Comparison of ENCODE assay signal across 30 cellular contexts in genomic region chr1:105100102-105100501, GRCh38.
DNase-seq lines count a peak whose midpoint lies in the region; ATAC-seq lines count a peak whose summit lies in the region.
"Had no signal": no experiment of that assay in that cellular context is flagged by ENCODE, and none has a peak within 500 bp of the region (broad histone marks: within the 10 kb centered on the region; RNA-seq: fewer than 3 reads in every experiment).

No MANE protein-coding gene starts in this region.

- ATAC-seq in GM19035 (IDR thresholded peaks at IDR 0.05; ENCODE audit: unreplicated experiment) = no peak
- ATAC-seq in GM18909 (IDR thresholded peaks at IDR 0.05; ENCODE audit: poor library complexity, unreplicated experiment) = no peak
- ATAC-seq: A549; activated CD8-positive, alpha-beta T cell treated with anti-CD3 and anti-CD28 coated beads, Interleukin-2, amount 10 ng/mL, durations not matched to agents 7 days and 5 days; left colon; natural killer cell treated with Interleukin-12 subunit alpha and Interleukin-12 subunit beta and Interleukin-15 and Interleukin-18, amount 100 ng/mL, for 72 hours; Panc1; psoas muscle; stimulated activated naive CD8-positive, alpha-beta T cell treated with anti-CD3 and anti-CD28 coated beads, Interleukin-15, amount 100 ng/mL, for 72 hours had no signal

- DNase-seq in NCI-H2171 treated with DMSO at 0.1 percent for 48 hours (lab: John Stamatoyannopoulos, UW) (peak; percentile 56), NCI-H2171 (lab: John Stamatoyannopoulos, UW) (no peak), NCI-H2196 treated with DMSO at 0.1 percent for 48 hours (lab: John Stamatoyannopoulos, UW; ENCODE audit: unreplicated experiment) (peak; percentile 66), NCI-H82 (lab: John Stamatoyannopoulos, UW) (peak; percentile 71), activated gamma-delta T cell (lab: John Stamatoyannopoulos, UW) (no peak), T-helper 9 cell (no peak)
- DNase-seq: activated CD4-positive, alpha-beta T cell treated with anti-CD3 and anti-CD28 coated beads for 4 hours; activated CD8-positive, alpha-beta T cell treated with anti-CD3 and anti-CD28 coated beads, Interleukin-2, amount 10 ng/mL, durations not matched to agents 7 days and 5 days; activated naive CD4-positive, alpha-beta T cell treated with anti-CD3 and anti-CD28 coated beads, Interleukin-2, amount 10 ng/mL, durations not matched to agents 7 days and 5 days; adrenal gland; CD4-positive, alpha-beta T cell; central memory CD4-positive, alpha-beta T cell; DMS 273 treated with DMSO at 0.1 percent for 48 hours; erythroblast; KG1; left colon; MG63; NCI-H1436 treated with DMSO at 0.1 percent for 48 hours; NCI-H2227 treated with DMSO at 0.1 percent for 48 hours; psoas muscle; Right ventricle myocardium superior; sigmoid colon; stimulated activated CD4-positive, alpha-beta T cell treated with anti-CD3 and anti-CD28 coated beads, Interleukin-12 subunit alpha, Interleukin-12 subunit beta, amount 100 ng/mL, for 4 hours; stimulated activated CD4-positive, alpha-beta T cell treated with anti-CD3 and anti-CD28 coated beads, Interleukin-2, amount 100 ng/mL, for 48 hours; stimulated activated naive CD8-positive, alpha-beta T cell treated with anti-CD3 and anti-CD28 coated beads, Interleukin-15, amount 100 ng/mL, for 72 hours had no signal

Comparison
In these comparisons a context has a peak if more than half of its experiments do, and no peak if none do; other contexts are left out.
1. DNase-seq: peak in NCI-H2171 treated with DMSO at 0.1 percent for 48 hours (single experiment), NCI-H2196 treated with DMSO at 0.1 percent for 48 hours (single experiment) and NCI-H82 (single experiment); none in NCI-H2171 (single experiment), activated gamma-delta T cell (single experiment) and T-helper 9 cell (single experiment).